17 cellular contexts compared by ENCODE assay signal in genomic region chr20:63129991-63130653, GRCh38.
A peak's percentile ranks its signal among the peaks of the same experiment; 100 is the strongest.
DNase-seq lines count a peak whose midpoint lies in the region; TF ChIP-seq lines count a peak whose summit lies in the region.
"Had no signal": no experiment of that assay in that cellular context is flagged by ENCODE, and none has a peak within 500 bp of the region (broad histone marks: within the 10 kb centered on the region; RNA-seq: fewer than 3 reads in every experiment).

No MANE protein-coding gene starts in this region.

- H4K5ac ChIP-seq in H9 (ENCODE audit: insufficient read length, low read depth, low read length): no peak overlapping the region

- H3K79me1 ChIP-seq in H9 (ENCODE audit: insufficient read depth, low read depth, low read length, poor library complexity, severe bottlenecking): no peaks in the 10 kb centered on the region

- H3K4me3 Mint-ChIP-seq in H9 (peak overlapping the region; percentile 41 to 54; a peak in 3 of 5 replicates), nephron progenitor cell (no peak overlapping the region)
- H3K4me3 Mint-ChIP-seq: activated CD4-positive, alpha-beta memory T cell treated with anti-CD3 and anti-CD28 coated beads for 36 hours; activated T-helper 1 cell treated with anti-CD3 and anti-CD28 coated beads, Interleukin-12 subunit alpha, Interleukin-12 subunit beta, Interleukin-2, Interleukin-4 antibody, amounts not matched to agents 30 ng/mL and 10 ng/mL and 1 ng/mL, durations not matched to agents 14 hours and 24 hours and 36 hours had no signal

- H3K27me3 ChIP-seq in BLaER1 treated with 17β-estradiol and CSF1 and Interleukin-3, amounts not matched to agents 10 nM and 100 nM: 0 out of 22 replicates have a peak, but pooled peaks cover 0 to 9% (median 0%) of the 10 kb centered on the region in 11 experiments
- H3K27me3 ChIP-seq in H9 (ENCODE audit: insufficient read depth, low read length): no peaks in the 10 kb centered on the region
- peaks cover 36% of the 10 kb centered on the region for H3K27me3 ChIP-seq in smooth muscle cell (ENCODE audit: low read depth)
- H3K27me3 ChIP-seq: thyroid gland had no signal

- no peak overlapping the region for H3K56ac ChIP-seq in H9 (ENCODE audit: insufficient read length, low read depth, low read length)

- H4K8ac ChIP-seq in H9 (replicated peaks; ENCODE audit: insufficient read length, low read depth, low read length): no peak overlapping the region

- H3K23ac ChIP-seq in H9 (ENCODE audit: insufficient read length, low read depth, low read length): no peak overlapping the region

- H3K9me3 ChIP-seq in BLaER1 treated with 17β-estradiol and CSF1 and Interleukin-3, amounts not matched to agents 10 nM and 100 nM (replicated peaks in 1 of 11): no peaks in the 10 kb centered on the region
- H3K9me3 ChIP-seq in H9 (ENCODE audit: control insufficient read depth, low read depth, low read length) (no peaks in the 10 kb centered on the region), smooth muscle cell (replicated peaks; ENCODE audit: low read depth) (no peaks in the 10 kb centered on the region)
- H3K9me3 ChIP-seq: thyroid gland had no signal

- H3K27ac ChIP-seq in BLaER1 treated with 17β-estradiol and CSF1 and Interleukin-3, amounts not matched to agents 10 nM and 100 nM: no peak overlapping the region
- no peak overlapping the region for H3K27ac ChIP-seq in H9 (ENCODE audit: insufficient read length, low read depth, low read length)
- no peak overlapping the region for H3K27ac ChIP-seq in smooth muscle cell (ENCODE audit: low read depth)
- H3K27ac ChIP-seq: thyroid gland had no signal

- H2AFZ ChIP-seq in H9 (ENCODE audit: low read length): no peak overlapping the region
- no peak overlapping the region for H2AFZ ChIP-seq in smooth muscle cell (ENCODE audit: low read depth)

- peaks cover 19 to 24% of the 10 kb centered on the region in 2 experiments for H3K4me1 Mint-ChIP-seq in H9
- no peaks in the 10 kb centered on the region for H3K4me1 Mint-ChIP-seq in nephron progenitor cell

- WGBS in H9 (ENCODE audit: extremely low coverage, insufficient read length, low lambda C conversion rate): no CpG with 5 or more reads among the region's 28 CpGs
- 55% methylated on average over 19 of the region's 28 CpGs for WGBS in smooth muscle cell (ENCODE audit: low lambda C conversion rate)

- H4K20me1 ChIP-seq in BLaER1 treated with 17β-estradiol and CSF1 and Interleukin-3, amounts not matched to agents 10 nM and 100 nM: peaks cover 0 to 12% (median 0%) of the 10 kb centered on the region in 11 experiments; a peak in 3 of 22 replicates
- H4K20me1 ChIP-seq in H9 (ENCODE audit: control insufficient read depth, insufficient read depth, insufficient read length): no peaks in the 10 kb centered on the region
- H4K20me1 ChIP-seq in smooth muscle cell (ENCODE audit: low read depth): no peaks in the 10 kb centered on the region

- H3K23me2 ChIP-seq in H9 (ENCODE audit: insufficient read length, low read depth, low read length, poor library complexity, severe bottlenecking): no peaks in the 10 kb centered on the region

- H3T11ph ChIP-seq in H9 (ENCODE audit: low read length): no peak overlapping the region

- no peaks in the 10 kb centered on the region for H3K79me2 ChIP-seq in H9 (ENCODE audit: insufficient read depth, low read length)
- no peaks in the 10 kb centered on the region for H3K79me2 ChIP-seq in smooth muscle cell (ENCODE audit: low read depth)

- no peak overlapping the region for H3K18ac ChIP-seq in H9 (ENCODE audit: insufficient read length, low read depth, low read length)

- 0 out of 7 replicates have a peak overlapping the region, but pooled peaks of 1 of the 3 experiments have one; percentile 34 for H3K27ac Mint-ChIP-seq in H9
- H3K27ac Mint-ChIP-seq in nephron progenitor cell: no peak overlapping the region
- H3K27ac Mint-ChIP-seq: activated CD4-positive, alpha-beta memory T cell treated with anti-CD3 and anti-CD28 coated beads for 36 hours; activated T-helper 1 cell treated with anti-CD3 and anti-CD28 coated beads, Interleukin-12 subunit alpha, Interleukin-12 subunit beta, Interleukin-2, Interleukin-4 antibody, amounts not matched to agents 30 ng/mL and 10 ng/mL and 1 ng/mL, durations not matched to agents 14 hours and 24 hours and 36 hours had no signal

- H3K4me3 ChIP-seq in BLaER1 treated with 17β-estradiol and CSF1 and Interleukin-3, amounts not matched to agents 10 nM and 100 nM: no peak overlapping the region
- no peak overlapping the region for H3K4me3 ChIP-seq in smooth muscle cell
- H3K4me3 ChIP-seq: K562, thyroid gland had no signal

- no peak overlapping the region for H2AK5ac ChIP-seq in H9 (ENCODE audit: insufficient read length, low read length)

- peak; percentile 31 for DNase-seq in H9
- peak; percentile 28 for DNase-seq in globus pallidus (ENCODE audit: low spot score)
- DNase-seq in nephron progenitor cell: peak; percentile 4
- no peak for DNase-seq in smooth muscle cell (lab: John Stamatoyannopoulos, UW; ENCODE audit: unreplicated experiment)
- DNase-seq in Kasumi-1 (lab: John Stamatoyannopoulos, UW): no peak
- DNase-seq in effector CD8-positive, alpha-beta T cell (lab: John Stamatoyannopoulos, UW): no peak
- DNase-seq in 8988T: no peak
- DNase-seq: activated CD4-positive, alpha-beta memory T cell treated with anti-CD3 and anti-CD28 coated beads for 36 hours; midbrain; NCI-H1092; NCI-H2107; NCI-H82; small intestine; thyroid gland had no signal

- H3K27me3 Mint-ChIP-seq in H9 (ENCODE audit: low read depth): peaks cover 18% of the 10 kb centered on the region
- H3K27me3 Mint-ChIP-seq in nephron progenitor cell (ENCODE audit: low read depth, poor library complexity): peaks cover 30% of the 10 kb centered on the region

- H2BK20ac ChIP-seq in H9 (ENCODE audit: low read depth, low read length, poor library complexity, severe bottlenecking): no peak overlapping the region

- H3K4me2 ChIP-seq in BLaER1 treated with 17β-estradiol and CSF1 and Interleukin-3, amounts not matched to agents 10 nM and 100 nM: peak overlapping the region in 8 of 11 experiments; percentile 20 to 71 (median 54); a peak in 12 of 22 replicates
- H3K4me2 ChIP-seq in H9 (ENCODE audit: insufficient read depth, insufficient read length, low read length): no peak overlapping the region
- H3K4me2 ChIP-seq in smooth muscle cell: no peak overlapping the region

- H3K36me3 ChIP-seq in BLaER1 treated with 17β-estradiol and CSF1 and Interleukin-3, amounts not matched to agents 10 nM and 100 nM: no peaks in the 10 kb centered on the region
- no peaks in the 10 kb centered on the region for H3K36me3 ChIP-seq in smooth muscle cell (ENCODE audit: low read depth)
- H3K36me3 ChIP-seq: thyroid gland had no signal

- TF ChIP-seq CTCF in H9 (conservative IDR thresholded peaks at IDR 0.05): peak; percentile 59; the same call in 2 of the 3 replicates
- no peak for TF ChIP-seq CTCF in nephron progenitor cell (IDR thresholded peaks at IDR 0.05)
- no peak for TF ChIP-seq CTCF in smooth muscle cell (IDR thresholded peaks at IDR 0.05; ENCODE audit: borderline replicate concordance, insufficient read depth, poor library complexity, severe bottlenecking)

- H3K9ac ChIP-seq in BLaER1 treated with 17β-estradiol and CSF1 and Interleukin-3, amounts not matched to agents 10 nM and 100 nM: no peak overlapping the region
- H3K9ac ChIP-seq in H9 (ENCODE audit: extremely low read depth, insufficient read length, low read length) (no peak overlapping the region), smooth muscle cell (ENCODE audit: low read depth) (no peak overlapping the region)

- H2BK120ac ChIP-seq in H9 (ENCODE audit: low read depth, low read length, poor library complexity, severe bottlenecking): no peak overlapping the region

- H4K91ac ChIP-seq in H9 (ENCODE audit: insufficient read length, low read depth, low read length): no peak overlapping the region

- no peak overlapping the region for H2BK15ac ChIP-seq in H9 (ENCODE audit: low read depth, low read length)

- no peak overlapping the region for H2BK12ac ChIP-seq in H9 (ENCODE audit: insufficient read length, low read depth, low read length)

- no peaks in the 10 kb centered on the region for H3F3A ChIP-seq in smooth muscle cell (ENCODE audit: low read depth)

- 0 out of 2 replicates have a peak overlapping the region, but pooled peaks have one; percentile 29 for H3K14ac ChIP-seq in H9 (ENCODE audit: insufficient read depth, low read length)

- no peaks in the 10 kb centered on the region for H3K36me3 Mint-ChIP-seq in H9 (ENCODE audit: insufficient read depth in 1 of 3, low read depth in 3 of 3)
- H3K36me3 Mint-ChIP-seq in nephron progenitor cell (ENCODE audit: low read depth): no peaks in the 10 kb centered on the region
- H3K36me3 Mint-ChIP-seq: activated CD4-positive, alpha-beta memory T cell treated with anti-CD3 and anti-CD28 coated beads for 36 hours had no signal

- H3K9me3 Mint-ChIP-seq in H9: no peaks in the 10 kb centered on the region
- H3K9me3 Mint-ChIP-seq in nephron progenitor cell: no peaks in the 10 kb centered on the region
- H3K9me3 Mint-ChIP-seq: activated CD4-positive, alpha-beta memory T cell treated with anti-CD3 and anti-CD28 coated beads for 36 hours; activated T-helper 1 cell treated with anti-CD3 and anti-CD28 coated beads, Interleukin-12 subunit alpha, Interleukin-12 subunit beta, Interleukin-2, Interleukin-4 antibody, amounts not matched to agents 30 ng/mL and 10 ng/mL and 1 ng/mL, durations not matched to agents 14 hours and 24 hours and 36 hours had no signal

- peaks cover 0 to 75% (median 38%) of the 10 kb centered on the region in 10 experiments; a peak in 14 of 20 replicates for H3K4me1 ChIP-seq in BLaER1 treated with 17β-estradiol and CSF1 and Interleukin-3, amounts not matched to agents 10 nM and 100 nM
- H3K4me1 ChIP-seq in H9 (ENCODE audit: insufficient read depth, low read length) (peaks cover 4% of the 10 kb centered on the region; the same call in 1 of the 2 replicates), smooth muscle cell (ENCODE audit: low read depth) (no peaks in the 10 kb centered on the region)
- H3K4me1 ChIP-seq: thyroid gland had no signal

- no peak overlapping the region for H2BK5ac ChIP-seq in H9 (ENCODE audit: insufficient read length, low read length)

- H3K4ac ChIP-seq in H9 (ENCODE audit: low read depth, low read length): no peak overlapping the region

Comparison
In these comparisons a context has a peak if more than half of its experiments do, and no peak if none do; other contexts are left out.
1. H3K4me2 ChIP-seq: peak in BLaER1 treated with 17β-estradiol and CSF1 and Interleukin-3, amounts not matched to agents 10 nM and 100 nM (8 of 11); none in H9 (single experiment) and smooth muscle cell (single experiment).
2. DNase-seq: peak in H9 (single experiment), globus pallidus (single experiment) and nephron progenitor cell (single experiment); none in smooth muscle cell (single experiment), Kasumi-1 (0 of 2), effector CD8-positive, alpha-beta T cell (single experiment) and 8988T (single experiment).